Comparison of ENCODE assay signal across 10 cellular contexts in genomic region chr12:24815087-24815423, GRCh38.
DNase-seq lines count a peak whose midpoint lies in the region; ATAC-seq and TF ChIP-seq lines count a peak whose summit lies in the region.
"Had no signal": no experiment of that assay in that cellular context is flagged by ENCODE, and none has a peak within 500 bp of the region (broad histone marks: within the 10 kb centered on the region; RNA-seq: fewer than 3 reads in every experiment).

No MANE protein-coding gene starts in this region.

- peak overlapping the region; percentile 72 for H3K4me3 Mint-ChIP-seq in activated naive CD4-positive, alpha-beta T cell treated with anti-CD3 and anti-CD28 coated beads, Interleukin-2, amount 10 ng/mL, durations not matched to agents 7 days and 5 days
- peak overlapping the region; percentile 61 for H3K4me3 Mint-ChIP-seq in activated CD8-positive, alpha-beta T cell treated with anti-CD3 and anti-CD28 coated beads for 36 hours
- H3K4me3 Mint-ChIP-seq in type B pancreatic cell = peak overlapping the region; percentile 5

- H3K27me3 Mint-ChIP-seq in activated naive CD4-positive, alpha-beta T cell treated with anti-CD3 and anti-CD28 coated beads, Interleukin-2, amount 10 ng/mL, durations not matched to agents 7 days and 5 days = no peaks in the 10 kb centered on the region
- no peaks in the 10 kb centered on the region for H3K27me3 Mint-ChIP-seq in activated CD8-positive, alpha-beta T cell treated with anti-CD3 and anti-CD28 coated beads for 36 hours
- H3K27me3 Mint-ChIP-seq in type B pancreatic cell = peaks cover 2% of the 10 kb centered on the region

- in situ Hi-C loops in brain microvascular endothelial cell (cut with HindIII; ENCODE audit: low pct_ligation_motif_present, low sequenced_read_pairs) = no loop called here

- H3K9me3 Mint-ChIP-seq in activated naive CD4-positive, alpha-beta T cell treated with anti-CD3 and anti-CD28 coated beads, Interleukin-2, amount 10 ng/mL, durations not matched to agents 7 days and 5 days = no peaks in the 10 kb centered on the region
- no peaks in the 10 kb centered on the region for H3K9me3 Mint-ChIP-seq in activated CD8-positive, alpha-beta T cell treated with anti-CD3 and anti-CD28 coated beads for 36 hours
- H3K9me3 Mint-ChIP-seq in type B pancreatic cell = no peaks in the 10 kb centered on the region

- H3K27ac ChIP-seq in brain microvascular endothelial cell = no peak overlapping the region

- H3K36me3 Mint-ChIP-seq in activated naive CD4-positive, alpha-beta T cell treated with anti-CD3 and anti-CD28 coated beads, Interleukin-2, amount 10 ng/mL, durations not matched to agents 7 days and 5 days = peaks cover 3% of the 10 kb centered on the region
- H3K36me3 Mint-ChIP-seq in activated CD8-positive, alpha-beta T cell treated with anti-CD3 and anti-CD28 coated beads for 36 hours (ENCODE audit: low read depth) = peaks cover 1% of the 10 kb centered on the region
- peaks cover 58% of the 10 kb centered on the region for H3K36me3 Mint-ChIP-seq in type B pancreatic cell

- CTCF ChIA-PET in activated naive CD4-positive, alpha-beta T cell treated with anti-CD3 and anti-CD28 coated beads, Interleukin-2, amount 10 ng/mL, durations not matched to agents 7 days and 5 days (lab: Charles Lee) = no interaction called here
- CTCF ChIA-PET in activated CD8-positive, alpha-beta T cell treated with anti-CD3 and anti-CD28 coated beads for 36 hours (lab: Charles Lee) = no interaction called here

- H3K4me1 Mint-ChIP-seq in activated naive CD4-positive, alpha-beta T cell treated with anti-CD3 and anti-CD28 coated beads, Interleukin-2, amount 10 ng/mL, durations not matched to agents 7 days and 5 days = peaks cover 25% of the 10 kb centered on the region
- peaks cover 19% of the 10 kb centered on the region for H3K4me1 Mint-ChIP-seq in activated CD8-positive, alpha-beta T cell treated with anti-CD3 and anti-CD28 coated beads for 36 hours (ENCODE audit: low read depth)
- H3K4me1 Mint-ChIP-seq in type B pancreatic cell (ENCODE audit: unreplicated experiment) = no peaks in the 10 kb centered on the region

- no peak for TF ChIP-seq CTCF in activated CD8-positive, alpha-beta T cell treated with anti-CD3 and anti-CD28 coated beads for 36 hours (IDR thresholded peaks at IDR 0.05)
- TF ChIP-seq CTCF in type B pancreatic cell (conservative IDR thresholded peaks at IDR 0.05) (no peak), brain microvascular endothelial cell (IDR thresholded peaks at IDR 0.05; ENCODE audit: low read depth, low read length, missing control alignments) (no peak)

- H3K36me3 ChIP-seq in brain microvascular endothelial cell (replicated peaks) = no peaks in the 10 kb centered on the region

- DNase-seq in activated naive CD4-positive, alpha-beta T cell treated with anti-CD3 and anti-CD28 coated beads, Interleukin-2, amount 10 ng/mL, durations not matched to agents 7 days and 5 days = no peak
- DNase-seq in activated naive CD4-positive, alpha-beta T cell (lab: John Stamatoyannopoulos, UW) = no peak
- no peak for DNase-seq in activated CD8-positive, alpha-beta T cell treated with anti-CD3 and anti-CD28 coated beads for 36 hours
- DNase-seq in type B pancreatic cell (ENCODE audit: extremely low spot score, unreplicated experiment) = no peak
- no peak for DNase-seq in brain microvascular endothelial cell
- DNase-seq in putamen (ENCODE audit: low spot score) = no peak
- DNase-seq in HuH-7.5 (ENCODE audit: low spot score) = no peak
- DNase-seq: BE2C had no signal

- intact Hi-C loops in activated CD8-positive, alpha-beta T cell treated with anti-CD3 and anti-CD28 coated beads for 36 hours (cut with micrococcal nuclease) = no loop called here

- POLR2A ChIA-PET in activated CD8-positive, alpha-beta T cell treated with anti-CD3 and anti-CD28 coated beads for 36 hours (lab: Charles Lee) = no interaction called here

- peak overlapping the region; percentile 90 for H3K27ac Mint-ChIP-seq in activated naive CD4-positive, alpha-beta T cell treated with anti-CD3 and anti-CD28 coated beads, Interleukin-2, amount 10 ng/mL, durations not matched to agents 7 days and 5 days
- peak overlapping the region; percentile 66 for H3K27ac Mint-ChIP-seq in activated CD8-positive, alpha-beta T cell treated with anti-CD3 and anti-CD28 coated beads for 36 hours
- no peak overlapping the region for H3K27ac Mint-ChIP-seq in type B pancreatic cell

- H3K27me3 ChIP-seq in brain microvascular endothelial cell (replicated peaks) = no peaks in the 10 kb centered on the region
- H3K27me3 ChIP-seq: BE2C had no signal

- H3K4me3 ChIP-seq in brain microvascular endothelial cell (ENCODE audit: low read depth, low read length) = no peak overlapping the region

- peak; percentile 25 for ATAC-seq in HG02970 (IDR thresholded peaks at IDR 0.05; ENCODE audit: low FRiP score, unreplicated experiment)
- ATAC-seq in activated CD8-positive, alpha-beta T cell treated with anti-CD3 and anti-CD28 coated beads for 36 hours = no peak
- ATAC-seq: Panc1 had no signal

Comparison
In these comparisons a context has a peak if more than half of its experiments do, and no peak if none do; other contexts are left out.
1. H3K4me3 Mint-ChIP-seq: peak in every context shown above with its lines; median percentile 72 in activated naive CD4-positive, alpha-beta T cell treated with anti-CD3 and anti-CD28 coated beads, Interleukin-2, amount 10 ng/mL, durations not matched to agents 7 days and 5 days; 61 in activated CD8-positive, alpha-beta T cell treated with anti-CD3 and anti-CD28 coated beads for 36 hours; 5 in type B pancreatic cell.